In the genomic region with DNA sequence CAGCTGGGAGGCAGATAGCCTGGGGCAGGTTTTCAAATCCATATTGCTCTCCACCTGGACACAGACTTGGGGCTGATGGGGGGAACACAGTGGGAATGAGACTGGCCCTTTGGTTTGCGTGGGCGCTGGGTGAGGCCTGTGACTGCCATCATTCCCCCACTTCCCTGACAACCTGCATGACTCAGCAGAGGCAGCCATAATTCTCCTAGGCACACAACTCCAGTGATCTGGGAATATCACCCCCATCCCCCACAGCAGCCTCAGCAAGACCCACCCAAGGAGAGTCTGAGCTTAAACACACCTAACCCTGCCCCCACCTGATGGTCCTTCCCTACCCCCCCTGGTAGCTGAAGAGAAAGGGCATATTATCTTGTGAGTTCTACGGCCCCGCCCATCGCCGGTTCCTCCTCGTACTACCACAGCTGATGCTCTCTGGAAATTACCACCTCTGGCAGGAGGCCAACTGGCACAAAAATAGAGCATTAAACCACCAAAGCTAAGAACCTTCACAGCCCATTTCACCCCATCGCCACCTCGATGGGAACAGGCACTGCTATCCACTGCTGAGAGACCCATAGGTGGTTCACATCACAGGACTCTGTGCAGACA, we compare ENCODE assay signal across 17 cellular contexts.
DNase-seq lines count a peak whose midpoint lies in the region; ATAC-seq, FAIRE-seq and TF ChIP-seq lines count a peak whose summit lies in the region.
"Had no signal": no experiment of that assay in that cellular context is flagged by ENCODE, and none has a peak within 500 bp of the region (broad histone marks: within the 10 kb centered on the region; RNA-seq: fewer than 3 reads in every experiment).

No MANE protein-coding gene starts in this region.

- DNase-seq in NCI-H1436 (lab: John Stamatoyannopoulos, UW) = peak; percentile 12
- DNase-seq in NCI-H1436 treated with DMSO at 0.1 percent for 48 hours (lab: John Stamatoyannopoulos, UW) = no peak
- peak; percentile 25 for DNase-seq in NCI-H1105 treated with DMSO at 0.1 percent for 48 hours (lab: John Stamatoyannopoulos, UW)
- peak; percentile 13 for DNase-seq in OCI-LY7 (ENCODE audit: low spot score)
- no peak for DNase-seq in trophoblast cell
- no peak for DNase-seq in GM12892 (ENCODE audit: insufficient read length)
- DNase-seq in NCI-H1930 (lab: John Stamatoyannopoulos, UW) = no peak
- DNase-seq: activated naive CD4-positive, alpha-beta T cell; effector CD4-positive, alpha-beta T cell; Kasumi-1; NCI-H526; occipital lobe; stimulated activated naive CD8-positive, alpha-beta T cell treated with anti-CD3 and anti-CD28 coated beads, Interleukin-15, Interleukin-2, amounts not matched to agents 100 U/mL and 50 U/mL, for 24 hours; WERI-Rb-1 had no signal

- no peak overlapping the region for H2BK5ac ChIP-seq in trophoblast cell (ENCODE audit: low read depth, low read length, poor library complexity)

- TF ChIP-seq CTCF in OCI-LY7 (conservative IDR thresholded peaks at IDR 0.05; ENCODE audit: low read length) = no peak

- H4K91ac ChIP-seq in trophoblast cell (ENCODE audit: low read depth, low read length) = no peak overlapping the region

- H4K8ac ChIP-seq in trophoblast cell (ENCODE audit: low read depth, low read length) = no peak overlapping the region

- intact Hi-C loops in OCI-LY7 (cut with micrococcal nuclease; ENCODE audit: unreplicated experiment) = no loop called here

- H3K79me2 ChIP-seq in OCI-LY7 (ENCODE audit: insufficient read depth, low read depth, low read length) (no peaks in the 10 kb centered on the region), trophoblast cell (ENCODE audit: control insufficient read depth, insufficient read depth, low read length, poor library complexity) (no peaks in the 10 kb centered on the region)

- no peaks in the 10 kb centered on the region for H3K79me1 ChIP-seq in trophoblast cell (ENCODE audit: low read length)

- no peaks in the 10 kb centered on the region for H3K9me3 ChIP-seq in OCI-LY7 (ENCODE audit: low read length)
- no peaks in the 10 kb centered on the region for H3K9me3 ChIP-seq in trophoblast cell (ENCODE audit: insufficient read depth, low read depth, low read length)
- H3K9me3 ChIP-seq: body of pancreas had no signal

- H3K9ac ChIP-seq in trophoblast cell (ENCODE audit: low read length) = no peak overlapping the region

- no peak overlapping the region for H3K4ac ChIP-seq in trophoblast cell (ENCODE audit: low read depth, low read length)

- no peak overlapping the region for H2BK12ac ChIP-seq in trophoblast cell (ENCODE audit: low read length)

- no peaks in the 10 kb centered on the region for H3K9me2 ChIP-seq in OCI-LY7 (ENCODE audit: insufficient read depth, low read length)

- no peak overlapping the region for H4K12ac ChIP-seq in trophoblast cell (ENCODE audit: low read depth, low read length)

- H3K4me2 ChIP-seq in OCI-LY7 (ENCODE audit: low read length) = peak overlapping the region; percentile 31
- no peak overlapping the region for H3K4me2 ChIP-seq in trophoblast cell (ENCODE audit: low read length)

- ATAC-seq in GM21526 (IDR thresholded peaks at IDR 0.05; ENCODE audit: low FRiP score, unreplicated experiment) = no peak
- ATAC-seq: body of pancreas; stimulated activated naive CD8-positive, alpha-beta T cell treated with anti-CD3 and anti-CD28 coated beads, Interleukin-15, Interleukin-2, amounts not matched to agents 100 U/mL and 50 U/mL, for 24 hours had no signal

- H3K14ac ChIP-seq in trophoblast cell (ENCODE audit: low read length) = no peak overlapping the region

- no TSS peak for BruUV-seq in OCI-LY7 (replicated peaks; lab: Mats Ljungman, UMichigan)

- no peak for TF ChIP-seq POLR2A in GM12892 (IDR thresholded peaks at IDR 0.05; ENCODE audit: low read depth, low read length)

- H3K4me3 ChIP-seq in OCI-LY7 (ENCODE audit: low read depth, low read length, poor library complexity, severe bottlenecking) = no peak overlapping the region
- H3K4me3 ChIP-seq in trophoblast cell (ENCODE audit: low read depth, low read length) = peak overlapping the region; percentile 40
- H3K4me3 ChIP-seq: body of pancreas had no signal

- FAIRE-seq in GM12892 (lab: Jason Lieb, UNC) = no peak
- FAIRE-seq: A204.1 had no signal

- POLR2A ChIA-PET in OCI-LY7 (lab: Charles Lee) = no interaction called here

- no CpG with 5 or more reads among the region's 9 CpGs for WGBS in trophoblast cell (ENCODE audit: extremely low coverage, insufficient coverage, insufficient read length)

- no peak overlapping the region for H2AK5ac ChIP-seq in trophoblast cell (ENCODE audit: low read length)

- no peak overlapping the region for H2BK120ac ChIP-seq in trophoblast cell (ENCODE audit: insufficient read depth, low read length, poor library complexity)

- H3K4me1 ChIP-seq in OCI-LY7 (ENCODE audit: insufficient read depth, low read length, poor library complexity, severe bottlenecking) (peaks cover 9% of the 10 kb centered on the region), trophoblast cell (ENCODE audit: control insufficient read depth in 1 of 2, insufficient read depth in 2 of 2, low read length in 2 of 2) (peaks cover 0 to 3% of the 10 kb centered on the region in 2 experiments)
- H3K4me1 ChIP-seq: body of pancreas had no signal

- H3K27ac ChIP-seq in OCI-LY7 (ENCODE audit: low read depth, low read length, poor library complexity, severe bottlenecking) (no peak overlapping the region), trophoblast cell (ENCODE audit: low read depth, low read length) (no peak overlapping the region)
- H3K27ac ChIP-seq: body of pancreas, WERI-Rb-1 had no signal

- no peaks in the 10 kb centered on the region for H4K20me1 ChIP-seq in OCI-LY7 (ENCODE audit: insufficient read depth, low read length)

- peak overlapping the region; percentile 46; the same call in 1 of the 2 replicates for H2AFZ ChIP-seq in OCI-LY7 (ENCODE audit: low read length)
- H2AFZ ChIP-seq in trophoblast cell (ENCODE audit: insufficient read depth, low read length, poor library complexity) = no peak overlapping the region

- no peaks in the 10 kb centered on the region for H3K27me3 ChIP-seq in trophoblast cell (ENCODE audit: insufficient read depth, low read length)
- H3K27me3 ChIP-seq: body of pancreas had no signal

- H3K18ac ChIP-seq in trophoblast cell (ENCODE audit: low read length) = no peak overlapping the region

- H3K36me3 ChIP-seq in OCI-LY7 (ENCODE audit: insufficient read depth, low read length) (no peaks in the 10 kb centered on the region), trophoblast cell (ENCODE audit: control insufficient read depth in 1 of 2, insufficient read depth in 2 of 2, low read length in 2 of 2) (no peaks in the 10 kb centered on the region)
- H3K36me3 ChIP-seq: WERI-Rb-1 had no signal

- H3K23ac ChIP-seq in trophoblast cell (ENCODE audit: low read length) = no peak overlapping the region

- CTCF ChIA-PET in OCI-LY7 (lab: Charles Lee; ENCODE audit: unreplicated experiment) = no interaction called here

Comparison
In these comparisons a context has a peak if more than half of its experiments do, and no peak if none do; other contexts are left out.
1. DNase-seq: peak in NCI-H1436 (single experiment), NCI-H1105 treated with DMSO at 0.1 percent for 48 hours (single experiment) and OCI-LY7 (single experiment); none in NCI-H1436 treated with DMSO at 0.1 percent for 48 hours (single experiment), trophoblast cell (0 of 2), GM12892 (single experiment) and NCI-H1930 (0 of 2).